Comparison of ENCODE assay signal across 8 cellular contexts in genomic region chr9:130243015-130243881, GRCh38. TPM values are rescaled to one million over a fixed set of nuclear protein-coding genes. Genes with fewer than 3 reads are reported as not detected.
DNase-seq lines count a peak whose midpoint lies in the region; ATAC-seq and TF ChIP-seq lines count a peak whose summit lies in the region.

No MANE protein-coding gene starts in this region.

- H3K27me3 ChIP-seq in trophoblast cell (ENCODE audit: insufficient read depth, low read length), result no peaks in the 10 kb centered on the region
- H3K27me3 ChIP-seq in tibial nerve, result peaks cover 0 to 5% of the 10 kb centered on the region in 2 donors

- H3K27ac ChIP-seq in trophoblast cell (ENCODE audit: low read depth, low read length) (no peak overlapping the region), tibial nerve (no peak overlapping the region)

- no peak overlapping the region for H3K9ac ChIP-seq in trophoblast cell (ENCODE audit: low read length)

- no peaks in the 10 kb centered on the region for H3K79me1 ChIP-seq in trophoblast cell (ENCODE audit: low read length)

- no peaks in the 10 kb centered on the region for H3K79me2 ChIP-seq in trophoblast cell (ENCODE audit: control insufficient read depth, insufficient read depth, low read length, poor library complexity)

- in situ Hi-C loops in SK-MEL-5 (cut with HindIII; ENCODE audit: low pct_unique_long_range_greater_than_20kb, low sequenced_read_pairs), result no loop called here

- H3K36me3 ChIP-seq in trophoblast cell (ENCODE audit: control insufficient read depth in 1 of 2, insufficient read depth in 2 of 2, low read length in 2 of 2), result peaks cover 0 to 3% of the 10 kb centered on the region in 2 experiments
- H3K36me3 ChIP-seq in tibial nerve, result no peaks in the 10 kb centered on the region

- peak overlapping the region; percentile 25 for H3K18ac ChIP-seq in trophoblast cell (ENCODE audit: low read length)

- no peak overlapping the region for H4K91ac ChIP-seq in trophoblast cell (ENCODE audit: low read depth, low read length)

- TF ChIP-seq EP300 in tibial nerve (IDR thresholded peaks at IDR 0.05), result no peak

- TF ChIP-seq POLR2A in tibial nerve (IDR thresholded peaks at IDR 0.05), result no peak

- peak; percentile 67 for ATAC-seq in Right ventricle myocardium inferior
- ATAC-seq in GM18517 (IDR thresholded peaks at IDR 0.05; ENCODE audit: unreplicated experiment), result no peak

- H2AK5ac ChIP-seq in trophoblast cell (ENCODE audit: low read length), result peak overlapping the region; percentile 15

- no peak overlapping the region for H4K12ac ChIP-seq in trophoblast cell (ENCODE audit: low read depth, low read length)

- H3K4me1 ChIP-seq in trophoblast cell (ENCODE audit: control insufficient read depth in 1 of 2, insufficient read depth in 2 of 2, low read length in 2 of 2), result peaks cover 0 to 2% of the 10 kb centered on the region in 2 experiments
- peaks cover 0 to 14% (median 0%) of the 10 kb centered on the region in 4 donors for H3K4me1 ChIP-seq in tibial nerve

- H2BK12ac ChIP-seq in trophoblast cell (ENCODE audit: low read length), result no peak overlapping the region

- H3K14ac ChIP-seq in trophoblast cell (ENCODE audit: low read length), result no peak overlapping the region

- no CpG with 5 or more reads among the region's 35 CpGs for WGBS in trophoblast cell (ENCODE audit: extremely low coverage, insufficient coverage, insufficient read length)
- 22 to 30% methylated on average over 27 to 32 of the region's 35 CpGs for WGBS in tibial nerve, 2 donors

- peak; percentile 86 for TF ChIP-seq CTCF in GM12864 (IDR thresholded peaks at IDR 0.05; ENCODE audit: low read depth, low read length, missing control alignments)
- peak; percentile 90 to 97 (median 93) for TF ChIP-seq CTCF in tibial nerve (IDR thresholded peaks at IDR 0.05)

- H3K9me3 ChIP-seq in trophoblast cell (ENCODE audit: insufficient read depth, low read depth, low read length) (no peaks in the 10 kb centered on the region), tibial nerve (no peaks in the 10 kb centered on the region)

- H2BK5ac ChIP-seq in trophoblast cell (ENCODE audit: low read depth, low read length, poor library complexity), result no peak overlapping the region

- H3K4ac ChIP-seq in trophoblast cell (ENCODE audit: low read depth, low read length), result no peak overlapping the region

- no peak overlapping the region for H3K23ac ChIP-seq in trophoblast cell (ENCODE audit: low read length)

- no peak overlapping the region for H2BK120ac ChIP-seq in trophoblast cell (ENCODE audit: insufficient read depth, low read length, poor library complexity)

- DNase-seq in GM12864 (ENCODE audit: low read depth) (no peak), SK-MEL-5 (ENCODE audit: low read depth, low spot score) (peak; percentile 63), Right ventricle myocardium inferior (ENCODE audit: missing footprints) (peak; percentile 90), trophoblast cell (peak; percentile 64 to 90), tibial nerve (ENCODE audit: low spot score in 2 of 2) (peak; percentile 74 to 93)
- peak; percentile 55 for DNase-seq in Jurkat, Clone E6-1 (ENCODE audit: low read depth, low spot score)
- peak; percentile 60 to 80 (median 75) for DNase-seq in activated naive CD4-positive, alpha-beta T cell (lab: John Stamatoyannopoulos, UW)

- intact Hi-C loops in Right ventricle myocardium inferior (cut with DNase I), result loop anchor here (5.0 kb wide), 2 partner anchors 99 to 189 kb away; no protein-coding TSS in a partner anchor

- H3K4me3 ChIP-seq in GM12864 (ENCODE audit: low read depth, low read length) (no peak overlapping the region), trophoblast cell (ENCODE audit: low read depth, low read length) (no peak overlapping the region), tibial nerve (peak overlapping the region in 1 of 4 donors; percentile 16)
- H3K4me3 ChIP-seq in Jurkat, Clone E6-1 (ENCODE audit: low read length), result no peak overlapping the region

- no peak overlapping the region for H4K8ac ChIP-seq in trophoblast cell (ENCODE audit: low read depth, low read length)

- no peak overlapping the region for H2AFZ ChIP-seq in trophoblast cell (ENCODE audit: insufficient read depth, low read length, poor library complexity)

- H3K4me2 ChIP-seq in trophoblast cell (ENCODE audit: low read length), result peak overlapping the region; percentile 44

RNA-seq across cellular contexts. Expression of gene HMCN2, which starts 22.3 kb away (rescaled TPM):
- not detected for polyA plus RNA-seq in Jurkat, Clone E6-1 (2012; ENCODE audit: insufficient read depth, insufficient read length)
- 0.03 TPM in 1 of 2 replicates, not detected in the other for total RNA-seq in SK-MEL-5 (2014; rRNA removed; shearing (Covaris generic))
- polyA plus RNA-seq in SK-MEL-5 (2015; cell fraction: cytosol; rRNA removed), result 0.07 TPM in 1 of 2 replicates, not detected in the other
- not detected in 2 replicates for polyA plus RNA-seq in SK-MEL-5 (2015; cell fraction: nucleus; rRNA removed)
- total RNA-seq in Right ventricle myocardium inferior, result 5.7 TPM
- 3.2 and 3.6 TPM in 2 replicates for polyA plus RNA-seq in trophoblast cell (2013)
- total RNA-seq in tibial nerve, result 10 to 100 TPM in 2 of 4 donors, 1 to 10 TPM in 1, under 1 TPM in 1; 0.90 to 53.7 (median 20.3) TPM
